ENCODE assay signal across 12 cellular contexts in genomic region chr2:128375454-128375853, GRCh38. TPM values are rescaled to one million over a fixed set of nuclear protein-coding genes. Genes with fewer than 3 reads are reported as not detected.
A peak's percentile ranks its signal among the peaks of the same experiment; 100 is the strongest.
DNase-seq lines count a peak whose midpoint lies in the region; ATAC-seq, FAIRE-seq and TF ChIP-seq lines count a peak whose summit lies in the region.
"Had no signal": no experiment of that assay in that cellular context is flagged by ENCODE, and none has a peak within 500 bp of the region (broad histone marks: within the 10 kb centered on the region; RNA-seq: fewer than 3 reads in every experiment).

No MANE protein-coding gene starts in this region.

- ATAC-seq in body of pancreas, result peak; percentile 13

- H3K36me3 ChIP-seq in body of pancreas (replicated peaks in 1 of 2; ENCODE audit: insufficient read depth in 1 of 2, low read depth in 2 of 2), result no peaks in the 10 kb centered on the region
- no peaks in the 10 kb centered on the region for H3K36me3 ChIP-seq in kidney (ENCODE audit: control insufficient read depth in 1 of 2, insufficient read depth in 2 of 2, low read length in 2 of 2)
- H3K36me3 ChIP-seq in stomach, result no peaks in the 10 kb centered on the region

- 64 to 71% methylated on average over 7 of the region's 7 CpGs for WGBS in body of pancreas, 2 donors
- WGBS in stomach, 5 donors, result 46 to 67% (median 61%) methylated on average over 6 to 7 of the region's 7 CpGs

- H3K4me1 ChIP-seq in body of pancreas (peaks cover 31% of the 10 kb centered on the region), kidney (ENCODE audit: control insufficient read depth in 1 of 2, insufficient read depth in 1 of 2, low read depth in 1 of 2, low read length in 2 of 2) (peaks cover 3 to 38% of the 10 kb centered on the region in 2 donors), stomach (peaks cover 30 to 67% (median 50%) of the 10 kb centered on the region in 4 donors)

- H3K27ac ChIP-seq in body of pancreas (peak overlapping the region in 2 of 4 donors; percentile 50 to 61), kidney (ENCODE audit: low read depth in 2 of 2, low read length in 2 of 2) (no peak overlapping the region), stomach (peak overlapping the region in 4 of 5 donors; percentile 49 to 58 (median 52))

- no peak for TF ChIP-seq POLR2A in body of pancreas (IDR thresholded peaks at IDR 0.05)
- no peak for TF ChIP-seq POLR2A in stomach (IDR thresholded peaks at IDR 0.05)

- no peak overlapping the region for H3K4me3 ChIP-seq in body of pancreas
- no peak overlapping the region for H3K4me3 ChIP-seq in kidney (ENCODE audit: low read length in 2 of 2)
- H3K4me3 ChIP-seq in stomach, result no peak overlapping the region

- H3K9ac ChIP-seq in kidney (ENCODE audit: low read length in 2 of 2), result no peak overlapping the region

- TF ChIP-seq CTCF in body of pancreas (IDR thresholded peaks at IDR 0.05), result no peak
- TF ChIP-seq CTCF in kidney (IDR thresholded peaks at IDR 0.05; ENCODE audit: borderline replicate concordance, extremely low read depth, insufficient read depth), result no peak
- TF ChIP-seq CTCF in stomach (IDR thresholded peaks at IDR 0.05), result no peak

- DNase-seq in NCI-H1694 treated with DMSO at 0.1 percent for 48 hours (lab: John Stamatoyannopoulos, UW), result peak; percentile 55
- DNase-seq in body of pancreas, result peak in 2 of 4 donors; percentile 11 to 22
- peak; percentile 74 for DNase-seq in kidney
- peak; percentile 25 for DNase-seq in stomach
- DNase-seq in SKM-1 (lab: John Stamatoyannopoulos, UW; ENCODE audit: unreplicated experiment), result no peak
- no peak for DNase-seq in DMS114 treated with DMSO at 0.1 percent for 48 hours (lab: John Stamatoyannopoulos, UW; ENCODE audit: unreplicated experiment)
- no peak for DNase-seq in SKM-1 treated with dmso at 0.1 percent for 144 hours (lab: John Stamatoyannopoulos, UW; ENCODE audit: unreplicated experiment)
- DNase-seq in HPDE6-E6E7 (ENCODE audit: extremely low spot score), result no peak
- DNase-seq: activated B cell treated with CpG ODN at 0.5 μM for 24 hours; C1 segment of cervical spinal cord; NCI-H1092 treated with DMSO at 0.1 percent for 48 hours; stimulated activated CD8-positive, alpha-beta memory T cell treated with anti-CD3 and anti-CD28 coated beads, Interleukin-4, amount 100 ng/mL, for 48 hours had no signal

- TF ChIP-seq EP300 in stomach (IDR thresholded peaks at IDR 0.05), result no peak

- FAIRE-seq in kidney (lab: Jason Lieb, UNC), result no peak

- H3K9me3 ChIP-seq in body of pancreas (no peaks in the 10 kb centered on the region), kidney (ENCODE audit: control insufficient read depth in 1 of 2, low read length in 2 of 2) (no peaks in the 10 kb centered on the region), stomach (no peaks in the 10 kb centered on the region)

- intact Hi-C loops in body of pancreas (cut with DNase I) (no loop called here), kidney (cut with DNase I) (no loop called here), stomach (cut with DNase I; ENCODE audit: low total_unique reads) (no loop called here)

- H3K27me3 ChIP-seq in body of pancreas (no peaks in the 10 kb centered on the region), stomach (no peaks in the 10 kb centered on the region)

RNA-seq across cellular contexts. Expression of gene HS6ST1, which starts 56.8 kb away (rescaled TPM):
- total RNA-seq in body of pancreas (10 to 100 TPM; 25.4 to 44.8 TPM), kidney (73.9 TPM), stomach (100 to 1,000 TPM in 1 of 5 donors, 10 to 100 TPM in 2, 1 to 10 TPM in 2; 2.9 to 178 (median 20.7) TPM)
- polyA plus RNA-seq in kidney (ENCODE audit: insufficient read depth, low read depth, low replicate concordance) (49.6 TPM), stomach (10 to 100 TPM in 2 of 3 donors, 1 to 10 TPM in 1; 5.8 to 15.2 (median 10.5) TPM)

Comparison
In these comparisons a context has a peak if more than half of its experiments do, and no peak if none do; other contexts are left out.
1. DNase-seq: peak in NCI-H1694 treated with DMSO at 0.1 percent for 48 hours (single experiment), kidney (single experiment) and stomach (single experiment); none in SKM-1 (single experiment), DMS114 treated with DMSO at 0.1 percent for 48 hours (single experiment), SKM-1 treated with dmso at 0.1 percent for 144 hours (single experiment) and HPDE6-E6E7 (single experiment).
2. H3K27ac ChIP-seq: peak in stomach (4 of 5); none in kidney (0 of 2).